2 cellular contexts compared by ENCODE assay signal in genomic region chr14:23005861-23006534, GRCh38.
TF ChIP-seq lines count a peak whose summit lies in the region.

No MANE protein-coding gene starts in this region.

TF ChIP-seq in H1, 55 proteins besides CTCF, POLR2A, EP300 and RAD21:
- TF ChIP-seq BRCA1 (IDR thresholded peaks at IDR 0.05; ENCODE audit: low read depth, low read length) (no peak), SIN3A (conservative IDR thresholded peaks at IDR 0.05 in 1 of 2, IDR thresholded peaks at IDR 0.05 in 1 of 2; ENCODE audit: low read depth in 1 of 2, low read length in 2 of 2) (no peak; a peak in 1 of 4 replicates), TAF1 (IDR thresholded peaks at IDR 0.05; ENCODE audit: low read depth, low read length) (no peak), POU5F1 (IDR thresholded peaks at IDR 0.05; ENCODE audit: low read depth, low read length) (no peak), SUZ12 (IDR thresholded peaks at IDR 0.05; ENCODE audit: low read length) (no peak)

TF ChIP-seq in HEK293T, 16 proteins besides CTCF, POLR2A, EP300 and RAD21:
- TF ChIP-seq NFRKB (IDR thresholded peaks at IDR 0.05) (no peak), ZNF384 (IDR thresholded peaks at IDR 0.05) (no peak), ELF4 (IDR thresholded peaks at IDR 0.05) (no peak), CTBP1 (IDR thresholded peaks at IDR 0.05; ENCODE audit: borderline replicate concordance) (no peak), TARDBP (IDR thresholded peaks at IDR 0.05) (no peak), SP1 (IDR thresholded peaks at IDR 0.05) (no peak), PKNOX1 (IDR thresholded peaks at IDR 0.05) (no peak), L3MBTL2 (conservative IDR thresholded peaks at IDR 0.05) (no peak), FOXA1 (IDR thresholded peaks at IDR 0.05) (no peak), HDGF (IDR thresholded peaks at IDR 0.05; ENCODE audit: borderline replicate concordance) (no peak), FOXM1 (IDR thresholded peaks at IDR 0.05; ENCODE audit: borderline replicate concordance) (no peak), BHLHE40 (IDR thresholded peaks at IDR 0.05; ENCODE audit: borderline replicate concordance) (no peak), LEF1 (IDR thresholded peaks at IDR 0.05; ENCODE audit: borderline replicate concordance) (no peak)
